ENCODE assay signal across 22 cellular contexts in the genomic region with DNA sequence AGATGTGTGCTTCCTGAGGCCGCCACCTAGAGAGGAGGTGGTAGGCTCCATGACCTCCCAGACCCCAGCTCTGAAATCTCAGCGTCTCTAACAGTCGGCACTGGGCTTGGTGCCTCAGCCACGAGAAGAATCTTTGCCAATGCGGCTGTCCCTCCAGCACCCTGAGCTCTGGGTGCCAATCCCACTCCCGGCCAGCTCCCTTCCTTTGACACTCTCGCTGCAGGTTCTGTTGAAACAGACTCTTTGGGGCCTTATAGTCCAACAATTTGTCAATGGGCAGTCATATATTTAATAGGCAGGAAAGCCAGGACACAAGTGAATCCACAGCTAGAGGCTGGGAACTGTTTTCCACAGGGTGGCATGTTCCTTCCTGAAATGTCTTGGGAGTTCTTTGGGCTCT. TPM values are rescaled to one million over a fixed set of nuclear protein-coding genes. Genes with fewer than 3 reads are reported as not detected.
DNase-seq lines count a peak whose midpoint lies in the region; ATAC-seq and TF ChIP-seq lines count a peak whose summit lies in the region.
"Had no signal": no experiment of that assay in that cellular context is flagged by ENCODE, and none has a peak within 500 bp of the region (broad histone marks: within the 10 kb centered on the region; RNA-seq: fewer than 3 reads in every experiment).

No MANE protein-coding gene starts in this region.

- no peak overlapping the region for H3K4me3 Mint-ChIP-seq in osteocyte (ENCODE audit: unreplicated experiment)
- H3K4me3 Mint-ChIP-seq: B cell; CD4-positive, alpha-beta T cell; CD8-positive, alpha-beta T cell had no signal

- H3K9me3 Mint-ChIP-seq in osteocyte (ENCODE audit: unreplicated experiment): no peaks in the 10 kb centered on the region
- H3K9me3 Mint-ChIP-seq: CD4-positive, alpha-beta T cell; CD8-positive, alpha-beta T cell had no signal

- no peak for TF ChIP-seq CTCF in osteocyte (IDR thresholded peaks at IDR 0.05)

- no peak overlapping the region for H3K27ac Mint-ChIP-seq in osteocyte (ENCODE audit: unreplicated experiment)
- H3K27ac Mint-ChIP-seq: B cell; CD4-positive, alpha-beta T cell; CD8-positive, alpha-beta T cell had no signal

- peaks cover 14% of the 10 kb centered on the region for H3K27me3 Mint-ChIP-seq in osteocyte (ENCODE audit: unreplicated experiment)

- H3K4me1 Mint-ChIP-seq in osteocyte (ENCODE audit: unreplicated experiment): no peaks in the 10 kb centered on the region
- H3K4me1 Mint-ChIP-seq: B cell had no signal

- intact Hi-C loops in left cardiac atrium (cut with DNase I): no loop called here
- intact Hi-C loops in Right ventricle myocardium superior (cut with DNase I): no loop called here

- ATAC-seq in left cardiac atrium (no peak), Right ventricle myocardium superior (ENCODE audit: poor library complexity) (no peak), GM21619 (IDR thresholded peaks at IDR 0.05; ENCODE audit: unreplicated experiment) (no peak)
- ATAC-seq: A549; CD8-positive, alpha-beta T cell; GM12878 had no signal

- peak; percentile 9 for DNase-seq in activated CD8-positive, alpha-beta memory T cell treated with anti-CD3 and anti-CD28 coated beads for 24 hours
- DNase-seq in activated CD8-positive, alpha-beta memory T cell treated with anti-CD3 and anti-CD28 coated beads, Interleukin-2, amount 50 U/mL, for 4 hours: no peak
- DNase-seq in islet precursor cell (peak; percentile 51), osteocyte (ENCODE audit: extremely low spot score, unreplicated experiment) (peak; percentile 48), left cardiac atrium (no peak), Right ventricle myocardium superior (no peak)
- DNase-seq: AML-193; CD4-positive, alpha-beta T cell; CD8-positive, alpha-beta T cell; DMS 273 treated with DMSO at 0.1 percent for 48 hours; DMS153; DMS79; DND-41; EL; GDM1 had no signal

- H3K36me3 Mint-ChIP-seq in osteocyte (ENCODE audit: unreplicated experiment): no peaks in the 10 kb centered on the region
- H3K36me3 Mint-ChIP-seq: CD8-positive, alpha-beta T cell had no signal

RNA-seq across cellular contexts. Expression of gene PRMT8, which starts 52.8 kb away (rescaled TPM):
- not detected in 2 replicates for total RNA-seq in osteocyte
- under 1 TPM; 0.41 to 0.97 TPM for total RNA-seq in left cardiac atrium
- total RNA-seq in Right ventricle myocardium superior: not detected
- total RNA-seq: A172; B cell; CD4-positive, alpha-beta T cell; CD8-positive, alpha-beta T cell; Daoy; G401; GM12878 had no signal

Comparison
In these comparisons a context has a peak if more than half of its experiments do, and no peak if none do; other contexts are left out.
1. DNase-seq: peak in activated CD8-positive, alpha-beta memory T cell treated with anti-CD3 and anti-CD28 coated beads for 24 hours (single experiment), islet precursor cell (single experiment) and osteocyte (single experiment); none in activated CD8-positive, alpha-beta memory T cell treated with anti-CD3 and anti-CD28 coated beads, Interleukin-2, amount 50 U/mL, for 4 hours (single experiment), left cardiac atrium (single experiment) and Right ventricle myocardium superior (single experiment).